In genomic region chr14:53564870-53565269, GRCh38 we compare ENCODE assay signal across 21 cellular contexts.
DNase-seq lines count a peak whose midpoint lies in the region; ATAC-seq, FAIRE-seq and TF ChIP-seq lines count a peak whose summit lies in the region.
"Had no signal": no experiment of that assay in that cellular context is flagged by ENCODE, and none has a peak within 500 bp of the region (broad histone marks: within the 10 kb centered on the region; RNA-seq: fewer than 3 reads in every experiment).

No MANE protein-coding gene starts in this region.

- TF ChIP-seq POLR2A in GM12892 (IDR thresholded peaks at IDR 0.05; ENCODE audit: low read depth, low read length) (no peak), spleen (IDR thresholded peaks at IDR 0.05) (no peak)

- no peaks in the 10 kb centered on the region for H3K27me3 ChIP-seq in upper lobe of right lung
- H3K27me3 ChIP-seq in spleen (replicated peaks in 1 of 7): no peaks in the 10 kb centered on the region

- H2AFZ ChIP-seq in OCI-LY7 (ENCODE audit: low read length): no peak overlapping the region
- H2AFZ ChIP-seq: GM23248 had no signal

- no peaks in the 10 kb centered on the region for H3K4me1 ChIP-seq in OCI-LY7 (ENCODE audit: insufficient read depth, low read length, poor library complexity, severe bottlenecking)
- H3K4me1 ChIP-seq in upper lobe of right lung: no peaks in the 10 kb centered on the region
- no peaks in the 10 kb centered on the region for H3K4me1 ChIP-seq in spleen
- H3K4me1 ChIP-seq: A549, HAP-1 had no signal

- no peaks in the 10 kb centered on the region for H3K36me3 ChIP-seq in OCI-LY7 (ENCODE audit: insufficient read depth, low read length)
- no peaks in the 10 kb centered on the region for H3K36me3 ChIP-seq in upper lobe of right lung
- H3K36me3 ChIP-seq in spleen: no peaks in the 10 kb centered on the region
- H3K36me3 ChIP-seq: HAP-1 had no signal

- H3K9me2 ChIP-seq in OCI-LY7 (ENCODE audit: insufficient read depth, low read length): 0 out of 2 replicates have a peak, but pooled peaks cover 3% of the 10 kb centered on the region

- BruUV-seq in OCI-LY7 (replicated peaks; lab: Mats Ljungman, UMichigan): no TSS peak

- POLR2A ChIA-PET in OCI-LY7 (lab: Charles Lee): interaction anchor here (0.7 to 1.0 kb wide), 2 partner anchors 11 to 31 kb away, joined by 3 read pairs; no protein-coding TSS in a partner anchor

- no peak overlapping the region for H3K27ac ChIP-seq in OCI-LY7 (ENCODE audit: low read depth, low read length, poor library complexity, severe bottlenecking)
- H3K27ac ChIP-seq in upper lobe of right lung: no peak overlapping the region
- H3K27ac ChIP-seq in spleen: no peak overlapping the region
- H3K27ac ChIP-seq: A549, GM23248, RWPE1 had no signal

- intact Hi-C loops in OCI-LY7 (cut with micrococcal nuclease; ENCODE audit: unreplicated experiment): no loop called here
- intact Hi-C loops in upper lobe of right lung (cut with DNase I): no loop called here
- intact Hi-C loops in spleen (cut with DNase I; ENCODE audit: low total_unique reads): no loop called here

- ATAC-seq in HG02610 (IDR thresholded peaks at IDR 0.05; ENCODE audit: unreplicated experiment) (peak; percentile 59), upper lobe of right lung (peak; percentile 26)
- ATAC-seq: A549, PC-3 had no signal

- H3K9me3 ChIP-seq in OCI-LY7 (ENCODE audit: low read length) (0 out of 2 replicates have a peak, but pooled peaks cover 5% of the 10 kb centered on the region), upper lobe of right lung (peaks cover 3% of the 10 kb centered on the region), spleen (peaks cover 0 to 35% (median 23%) of the 10 kb centered on the region in 8 donors)
- H3K9me3 ChIP-seq: HAP-1 had no signal

- no peak overlapping the region for H3K4me3 ChIP-seq in OCI-LY7 (ENCODE audit: low read depth, low read length, poor library complexity, severe bottlenecking)
- no peak overlapping the region for H3K4me3 ChIP-seq in upper lobe of right lung
- no peak overlapping the region for H3K4me3 ChIP-seq in spleen
- H3K4me3 ChIP-seq: A549, GM23248, HAP-1 had no signal

- H4K20me1 ChIP-seq in OCI-LY7 (ENCODE audit: insufficient read depth, low read length): no peaks in the 10 kb centered on the region

- peak; percentile 27 for FAIRE-seq in GM12892 (lab: Jason Lieb, UNC)
- FAIRE-seq: A549 had no signal

- no peak for DNase-seq in GM12892 (ENCODE audit: insufficient read length)
- peak; percentile 19 for DNase-seq in OCI-LY7 (ENCODE audit: low spot score)
- DNase-seq in upper lobe of right lung: no peak
- no peak for DNase-seq in activated CD4-positive, CD25-positive, alpha-beta regulatory T cell treated with anti-CD3 and anti-CD28 coated beads, Interleukin-2, amount 50 U/mL, for 72 hours
- no peak for DNase-seq in spleen
- no peak for DNase-seq in DMS 273 (lab: John Stamatoyannopoulos, UW; ENCODE audit: unreplicated experiment)
- DNase-seq: C1 segment of cervical spinal cord; CD8-positive, alpha-beta memory T cell; DMS79; GM23248; IMR-90; NCI-H1048; NCI-H1436; NCI-H1930; NCI-H345; NCI-H524 treated with DMSO at 0.1 percent for 48 hours; PC-3 had no signal

- TF ChIP-seq CTCF in OCI-LY7 (conservative IDR thresholded peaks at IDR 0.05; ENCODE audit: low read length) (no peak), upper lobe of right lung (IDR thresholded peaks at IDR 0.05) (no peak), spleen (IDR thresholded peaks at IDR 0.05 in 8 of 11, conservative IDR thresholded peaks at IDR 0.05 in 3 of 11) (no peak)

- CTCF ChIA-PET in OCI-LY7 (lab: Charles Lee; ENCODE audit: unreplicated experiment): no interaction called here

- WGBS in spleen, 5 donors: 17 to 67% (median 43%) methylated on average over 1 of the region's 1 CpG

- H3K79me2 ChIP-seq in OCI-LY7 (ENCODE audit: insufficient read depth, low read depth, low read length): no peaks in the 10 kb centered on the region

- no peak overlapping the region for H3K4me2 ChIP-seq in OCI-LY7 (ENCODE audit: low read length)
- H3K4me2 ChIP-seq: A549 had no signal
